In genomic region chr9:112268421-112268820, GRCh38 we compare ENCODE assay signal across 5 cellular contexts.
"Had no signal": no experiment of that assay in that cellular context is flagged by ENCODE, and none has a peak within 500 bp of the region (broad histone marks: within the 10 kb centered on the region; RNA-seq: fewer than 3 reads in every experiment).

No MANE protein-coding gene starts in this region.

- DNase-seq: H9, HCEC 1CT, IMR-90 had no signal

- H3K4me3 ChIP-seq: GM23338, K562 had no signal
